In genomic region chr2:120754067-120754960, GRCh38 we compare ENCODE assay signal across 30 cellular contexts. TPM values are rescaled to one million over a fixed set of nuclear protein-coding genes. Genes with fewer than 3 reads are reported as not detected.
DNase-seq lines count a peak whose midpoint lies in the region; ATAC-seq and TF ChIP-seq lines count a peak whose summit lies in the region.
"Had no signal": no experiment of that assay in that cellular context is flagged by ENCODE, and none has a peak within 500 bp of the region (broad histone marks: within the 10 kb centered on the region; RNA-seq: fewer than 3 reads in every experiment).

No MANE protein-coding gene starts in this region.

- peak overlapping the region; percentile 39 for H3K27ac ChIP-seq in SJSA1
- H3K27ac ChIP-seq: adrenal gland, brain microvascular endothelial cell, C4-2B, GM23248, parathyroid adenoma, WERI-Rb-1 had no signal

- H3K4me1 Mint-ChIP-seq in mesothelial cell of epicardium (peaks cover 49% of the 10 kb centered on the region), T-cell (no peaks in the 10 kb centered on the region)
- H3K4me1 Mint-ChIP-seq: activated CD4-positive, alpha-beta T cell treated with anti-CD3 and anti-CD28 coated beads, Interleukin-2, amount 10 ng/mL, durations not matched to agents 24 days and 14 days; stimulated activated effector memory CD8-positive, alpha-beta T cell treated with anti-CD3 and anti-CD28 coated beads, Interleukin-12 subunit alpha, Interleukin-12 subunit beta, amount 100 ng/mL, for 72 hours had no signal

- H3K4me1 ChIP-seq in SJSA1 (replicated peaks), result peaks cover 71% of the 10 kb centered on the region
- H3K4me1 ChIP-seq: parathyroid adenoma had no signal

- no peaks in the 10 kb centered on the region for H3K27me3 Mint-ChIP-seq in mesothelial cell of epicardium (ENCODE audit: low read depth)
- H3K27me3 Mint-ChIP-seq in T-cell, result peaks cover 0 to 2% of the 10 kb centered on the region in 2 donors
- H3K27me3 Mint-ChIP-seq: type B pancreatic cell had no signal

- H3K4me3 Mint-ChIP-seq in mesothelial cell of epicardium (no peak overlapping the region), T-cell (no peak overlapping the region)
- H3K4me3 Mint-ChIP-seq: activated CD4-positive, alpha-beta T cell treated with anti-CD3 and anti-CD28 coated beads, Interleukin-2, amount 10 ng/mL, durations not matched to agents 24 days and 14 days; activated T-cell treated with anti-CD3 and anti-CD28 coated beads, Interleukin-2, amount 50 U/mL, for 4 hours; nephron progenitor cell; stimulated activated effector memory CD8-positive, alpha-beta T cell treated with anti-CD3 and anti-CD28 coated beads, Interleukin-12 subunit alpha, Interleukin-12 subunit beta, amount 100 ng/mL, for 72 hours; T-helper 2 cell treated with Interferon-gamma antibody and Interleukin-4, amounts not matched to agents 5 μg/mL and 100 μg/mL, for 36 hours; type B pancreatic cell had no signal

- DNase-seq in SJSA1 (ENCODE audit: low read depth in 1 of 2, low spot score in 2 of 2) (peak in 1 of 2 experiments; percentile 43), choroid plexus epithelial cell (ENCODE audit: low read depth) (no peak), mesothelial cell of epicardium (ENCODE audit: low spot score in 2 of 2, unreplicated experiment in 2 of 2) (no peak), T-cell (no peak), NCI-H187 treated with DMSO at 0.1 percent for 48 hours (lab: John Stamatoyannopoulos, UW) (no peak), MV-4-11 (lab: John Stamatoyannopoulos, UW) (no peak), NCI-H1105 (lab: John Stamatoyannopoulos, UW) (no peak)
- DNase-seq: activated CD4-positive, alpha-beta T cell treated with anti-CD3 and anti-CD28 coated beads, Interleukin-2, amount 10 ng/mL, durations not matched to agents 24 days and 14 days; activated gamma-delta T cell treated with Interleukin-2 at 50 U/mL for 16 hours; activated T-cell treated with anti-CD3 and anti-CD28 coated beads, Interleukin-2, amount 50 U/mL, for 4 hours; brain microvascular endothelial cell; DND-41; effector CD8-positive, alpha-beta T cell; GM23248; NCI-H1417; NCI-H2107; NCI-H446; NCI-H82; nephron progenitor cell; stimulated activated CD4-positive, alpha-beta T cell treated with anti-CD3 and anti-CD28 coated beads, Interleukin-4, amount 100 ng/mL, for 24 hours; substantia nigra; WERI-Rb-1 had no signal

- H3K36me3 Mint-ChIP-seq in mesothelial cell of epicardium (peaks cover 17% of the 10 kb centered on the region), T-cell (no peaks in the 10 kb centered on the region)
- H3K36me3 Mint-ChIP-seq: stimulated activated effector memory CD8-positive, alpha-beta T cell treated with anti-CD3 and anti-CD28 coated beads, Interleukin-12 subunit alpha, Interleukin-12 subunit beta, amount 100 ng/mL, for 72 hours had no signal

- CTCF ChIA-PET in T-cell (lab: Charles Lee), result no interaction called here

- no peaks in the 10 kb centered on the region for H3K27me3 ChIP-seq in SJSA1 (replicated peaks)
- H3K27me3 ChIP-seq: adrenal gland, brain microvascular endothelial cell had no signal

- H3K36me3 ChIP-seq in SJSA1, result peaks cover 15% of the 10 kb centered on the region
- H3K36me3 ChIP-seq: adrenal gland, brain microvascular endothelial cell, WERI-Rb-1 had no signal

- TF ChIP-seq CTCF in choroid plexus epithelial cell (conservative IDR thresholded peaks at IDR 0.05; ENCODE audit: low read depth, low read length), result no peak
- TF ChIP-seq CTCF in mesothelial cell of epicardium (IDR thresholded peaks at IDR 0.05; ENCODE audit: unreplicated experiment), result no peak

- H3K9me3 Mint-ChIP-seq in mesothelial cell of epicardium (peaks cover 13% of the 10 kb centered on the region), T-cell (no peaks in the 10 kb centered on the region)
- H3K9me3 Mint-ChIP-seq: activated CD4-positive, alpha-beta T cell treated with anti-CD3 and anti-CD28 coated beads, Interleukin-2, amount 10 ng/mL, durations not matched to agents 24 days and 14 days; activated T-cell treated with anti-CD3 and anti-CD28 coated beads, Interleukin-2, amount 50 U/mL, for 4 hours; stimulated activated effector memory CD8-positive, alpha-beta T cell treated with anti-CD3 and anti-CD28 coated beads, Interleukin-12 subunit alpha, Interleukin-12 subunit beta, amount 100 ng/mL, for 72 hours; T-helper 2 cell treated with Interferon-gamma antibody and Interleukin-4, amounts not matched to agents 5 μg/mL and 100 μg/mL, for 36 hours had no signal

- H3K9me3 ChIP-seq in SJSA1 (replicated peaks), result no peaks in the 10 kb centered on the region
- H3K9me3 ChIP-seq: adrenal gland had no signal

- no peak for ATAC-seq in T-cell (replicated peaks in 1 of 4)
- ATAC-seq: activated T-cell treated with anti-CD3 and anti-CD28 coated beads, Interleukin-2, amount 50 U/mL, for 4 hours; right cardiac atrium; stimulated activated effector memory CD8-positive, alpha-beta T cell treated with anti-CD3 and anti-CD28 coated beads, Interleukin-12 subunit alpha, Interleukin-12 subunit beta, amount 100 ng/mL, for 72 hours had no signal

- POLR2A ChIA-PET in T-cell (lab: Charles Lee), result no interaction called here

- H3K27ac Mint-ChIP-seq in mesothelial cell of epicardium (peak overlapping the region; percentile 75), T-cell (no peak overlapping the region)
- H3K27ac Mint-ChIP-seq: activated CD4-positive, alpha-beta T cell treated with anti-CD3 and anti-CD28 coated beads, Interleukin-2, amount 10 ng/mL, durations not matched to agents 24 days and 14 days; nephron progenitor cell; stimulated activated effector memory CD8-positive, alpha-beta T cell treated with anti-CD3 and anti-CD28 coated beads, Interleukin-12 subunit alpha, Interleukin-12 subunit beta, amount 100 ng/mL, for 72 hours; T-helper 2 cell treated with Interferon-gamma antibody and Interleukin-4, amounts not matched to agents 5 μg/mL and 100 μg/mL, for 36 hours; type B pancreatic cell had no signal

- no peak overlapping the region for H3K4me3 ChIP-seq in SJSA1
- peak overlapping the region; percentile 6 for H3K4me3 ChIP-seq in choroid plexus epithelial cell (ENCODE audit: low read depth, low read length)
- H3K4me3 ChIP-seq: adrenal gland, GM23248, lung had no signal

RNA-seq across cellular contexts. Expression of gene GLI2, which starts 18.6 kb away (rescaled TPM):
- total RNA-seq in SJSA1 (2014; rRNA removed; shearing (Covaris generic)), result 8.8 and 20.0 TPM in 2 replicates
- total RNA-seq in mesothelial cell of epicardium (65.3 to 67.0 TPM (median 65.6 TPM) in 3 replicates), T-cell (under 1 TPM in 1 of 5 donors, not detected in 4; 0.25 TPM)
